11 cellular contexts compared by ENCODE assay signal in the genomic region with DNA sequence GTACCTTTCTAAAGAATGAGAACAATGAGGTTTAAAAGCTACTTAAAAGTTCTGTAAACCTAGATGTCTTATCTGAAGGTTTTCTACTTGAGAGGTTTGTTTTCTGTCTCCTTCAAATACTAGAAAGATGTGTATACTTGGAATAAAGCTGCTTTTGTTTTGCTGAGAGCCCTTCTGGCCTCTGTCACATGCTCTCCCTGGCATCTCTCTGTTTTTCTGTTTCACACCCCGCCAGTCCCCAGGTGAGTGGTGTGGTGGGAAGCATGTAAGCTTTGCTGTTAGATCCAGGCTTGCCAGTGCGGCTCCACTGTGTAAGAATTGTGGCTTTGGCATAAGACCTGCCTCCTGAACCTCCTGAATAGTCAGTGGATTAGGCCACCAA. TPM values are rescaled to one million over a fixed set of nuclear protein-coding genes. Genes with fewer than 3 reads are reported as not detected.
DNase-seq lines count a peak whose midpoint lies in the region; ATAC-seq and TF ChIP-seq lines count a peak whose summit lies in the region.
"Had no signal": no experiment of that assay in that cellular context is flagged by ENCODE, and none has a peak within 500 bp of the region (broad histone marks: within the 10 kb centered on the region; RNA-seq: fewer than 3 reads in every experiment).

No MANE protein-coding gene starts in this region.

- H3K4me3 Mint-ChIP-seq in nephron progenitor cell = no peak overlapping the region
- no peak overlapping the region for H3K4me3 Mint-ChIP-seq in T-helper 2 cell treated with Interferon-gamma antibody and Interleukin-4, amounts not matched to agents 5 μg/mL and 100 μg/mL, for 36 hours

- H3K4me1 Mint-ChIP-seq in nephron progenitor cell = peaks cover 27% of the 10 kb centered on the region
- H3K4me1 Mint-ChIP-seq in T-helper 2 cell treated with Interferon-gamma antibody and Interleukin-4, amounts not matched to agents 5 μg/mL and 100 μg/mL, for 36 hours (ENCODE audit: low read depth) = peaks cover 35% of the 10 kb centered on the region

- H3K4me3 ChIP-seq in SJCRH30 = no peak overlapping the region

- no peak overlapping the region for H3K27ac ChIP-seq in SJCRH30
- H3K27ac ChIP-seq: 22Rv1, parathyroid adenoma had no signal

- peaks cover 56% of the 10 kb centered on the region for H3K36me3 Mint-ChIP-seq in nephron progenitor cell (ENCODE audit: low read depth)
- peaks cover 8% of the 10 kb centered on the region for H3K36me3 Mint-ChIP-seq in T-helper 2 cell treated with Interferon-gamma antibody and Interleukin-4, amounts not matched to agents 5 μg/mL and 100 μg/mL, for 36 hours (ENCODE audit: low read depth)

- no peaks in the 10 kb centered on the region for H3K9me3 ChIP-seq in SJCRH30 (replicated peaks)

- peak; percentile 39 for ATAC-seq in HG02623 (IDR thresholded peaks at IDR 0.05; ENCODE audit: unreplicated experiment)

- H3K4me1 ChIP-seq in SJCRH30 = no peaks in the 10 kb centered on the region

- H3K27ac Mint-ChIP-seq in nephron progenitor cell = peak overlapping the region; percentile 10
- H3K27ac Mint-ChIP-seq in T-helper 2 cell treated with Interferon-gamma antibody and Interleukin-4, amounts not matched to agents 5 μg/mL and 100 μg/mL, for 36 hours = no peak overlapping the region

- no peaks in the 10 kb centered on the region for H3K9me3 Mint-ChIP-seq in nephron progenitor cell
- no peaks in the 10 kb centered on the region for H3K9me3 Mint-ChIP-seq in T-helper 2 cell treated with Interferon-gamma antibody and Interleukin-4, amounts not matched to agents 5 μg/mL and 100 μg/mL, for 36 hours

- H3K27me3 Mint-ChIP-seq in nephron progenitor cell (ENCODE audit: low read depth, poor library complexity) = no peaks in the 10 kb centered on the region
- H3K27me3 Mint-ChIP-seq in T-helper 2 cell treated with Interferon-gamma antibody and Interleukin-4, amounts not matched to agents 5 μg/mL and 100 μg/mL, for 36 hours (ENCODE audit: low read depth) = peaks cover 11% of the 10 kb centered on the region

- no peak for TF ChIP-seq CTCF in nephron progenitor cell (IDR thresholded peaks at IDR 0.05)

- H3K36me3 ChIP-seq in SJCRH30 = peaks cover 28% of the 10 kb centered on the region

- H3K27me3 ChIP-seq in SJCRH30 = no peaks in the 10 kb centered on the region

- peak; percentile 30 for DNase-seq in DMS153 (lab: John Stamatoyannopoulos, UW)
- DNase-seq in DMS153 treated with DMSO at 0.1 percent for 48 hours (lab: John Stamatoyannopoulos, UW; ENCODE audit: unreplicated experiment) = no peak
- peak; percentile 29 for DNase-seq in NCI-H2107 (lab: John Stamatoyannopoulos, UW)
- no peak for DNase-seq in nephron progenitor cell
- no peak for DNase-seq in middle frontal gyrus (ENCODE audit: extremely low spot score, low spot score)
- no peak for DNase-seq in T-helper 2 cell treated with Interferon-gamma antibody and Interleukin-4, amounts not matched to agents 5 μg/mL and 100 μg/mL, for 36 hours (ENCODE audit: low spot score)
- DNase-seq in SJCRH30 = no peak
- DNase-seq: activated T-cell treated with anti-CD3 and anti-CD28 coated beads, Interleukin-2, amount 50 U/mL, for 1 hour had no signal

RNA-seq across cellular contexts. Expression of a gene that starts 56.8 kb away (rescaled TPM):
- total RNA-seq in SJCRH30 (2014; rRNA removed; shearing (Covaris generic)) = 28.0 and 29.2 TPM in 2 replicates

Comparison
In these comparisons a context has a peak if more than half of its experiments do, and no peak if none do; other contexts are left out.
1. DNase-seq: peak in DMS153 (single experiment) and NCI-H2107 (single experiment); none in DMS153 treated with DMSO at 0.1 percent for 48 hours (single experiment), nephron progenitor cell (single experiment), middle frontal gyrus (single experiment), T-helper 2 cell treated with Interferon-gamma antibody and Interleukin-4, amounts not matched to agents 5 μg/mL and 100 μg/mL, for 36 hours (single experiment) and SJCRH30 (0 of 2).